ENCODE assay signal across 6 cellular contexts in the genomic region with DNA sequence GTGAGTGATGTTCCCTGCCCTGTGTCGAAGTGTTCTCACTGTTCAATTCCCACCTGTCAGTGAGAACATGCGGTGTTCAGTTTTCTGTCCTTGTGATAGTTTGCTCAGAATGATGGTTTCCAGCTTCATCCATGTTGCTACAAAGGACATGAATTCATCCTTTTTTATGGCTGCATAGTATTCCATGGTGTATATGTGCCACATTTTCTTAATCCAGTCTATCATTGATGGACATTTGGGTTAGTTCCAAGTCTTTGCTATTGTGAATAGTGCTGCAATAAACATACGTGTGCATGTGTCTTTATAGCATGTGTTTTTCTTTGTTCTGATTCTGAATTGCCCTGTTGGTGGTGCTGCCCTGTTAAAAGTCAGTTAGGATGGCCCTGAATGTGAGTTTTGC.
DNase-seq lines count a peak whose midpoint lies in the region; ATAC-seq, FAIRE-seq and TF ChIP-seq lines count a peak whose summit lies in the region.
"Not testable (repeated sequence)": the region's sequence is repeated elsewhere in the genome, so short reads cannot be mapped to it uniquely, and the experiment has no call there.

No MANE protein-coding gene starts in this region.

- not testable (repeated sequence) for H3K56ac ChIP-seq in IMR-90 (ENCODE audit: extremely low read depth, insufficient read depth, low read length)

- H3K4me2 ChIP-seq in IMR-90 (ENCODE audit: low read depth, low read length); K562 (ENCODE audit: insufficient read depth, low read length): not testable (repeated sequence)

- not testable (repeated sequence) for H3K14ac ChIP-seq in IMR-90 (replicated peaks; ENCODE audit: low read depth, low read length)

- not testable (repeated sequence) for H3K9ac ChIP-seq in IMR-90 (ENCODE audit: low read depth, low read length); K562 (ENCODE audit: insufficient read depth in 1 of 2, low read depth in 2 of 2, low read length in 2 of 2); liver (ENCODE audit: low read depth in 1 of 2, low read length in 2 of 2)

- H4K8ac ChIP-seq in IMR-90 (ENCODE audit: low read depth in 2 of 2, low read length in 2 of 2): not testable (repeated sequence)

- not testable (repeated sequence) for H3K4ac ChIP-seq in IMR-90 (ENCODE audit: low read depth, low read length)

- H2AK9ac ChIP-seq in IMR-90 (replicated peaks; ENCODE audit: low read depth, low read length, poor library complexity): not testable (repeated sequence)

- not testable (repeated sequence) for TF ChIP-seq CTCF in HEK293 (tag by site-specific recombination; IDR thresholded peaks at IDR 0.05); IMR-90 (conservative IDR thresholded peaks at IDR 0.05; ENCODE audit: low read depth, low read length); K562 (IDR thresholded peaks at IDR 0.05 in 2 of 3, conservative IDR thresholded peaks at IDR 0.05 in 1 of 3; ENCODE audit: insufficient read depth in 2 of 3, low read depth in 1 of 3, low read length in 3 of 3); liver (IDR thresholded peaks at IDR 0.05; ENCODE audit: low read depth, low read length, missing input control); right lobe of liver (IDR thresholded peaks at IDR 0.05)

- not testable (repeated sequence) for H2BK5ac ChIP-seq in IMR-90 (ENCODE audit: low read depth, low read length, poor library complexity, severe bottlenecking)

- H2BK15ac ChIP-seq in IMR-90 (ENCODE audit: low read depth, low read length): peak overlapping the region; percentile 38; the same call in 1 of the 3 replicates

- not testable (repeated sequence) for H3K4me1 ChIP-seq in HEK293 (ENCODE audit: control insufficient read depth, insufficient read depth, low read length); K562 (replicated peaks in 1 of 2; ENCODE audit: control insufficient read depth in 2 of 2, insufficient read depth in 2 of 2, low read length in 2 of 2)
- H3K4me1 ChIP-seq in IMR-90 (ENCODE audit: control insufficient read depth, insufficient read depth, low read length) (peaks cover 30% of the 10 kb centered on the region), liver (ENCODE audit: control insufficient read depth in 4 of 4, insufficient read depth in 4 of 4, low read length in 3 of 4) (peaks cover 1 to 10% (median 8%) of the 10 kb centered on the region in 4 donors), right lobe of liver (peaks cover 0 to 22% (median 10%) of the 10 kb centered on the region in 4 donors)

- not testable (repeated sequence) for TF ChIP-seq RAD21 in IMR-90 (IDR thresholded peaks at IDR 0.05; ENCODE audit: low read length); K562 (CRISPR knock-in tag; conservative IDR thresholded peaks at IDR 0.05 in 1 of 2, IDR thresholded peaks at IDR 0.05 in 1 of 2); liver (IDR thresholded peaks at IDR 0.05)

- POLR2A ChIA-PET in HEK293 (lab: Yijun Ruan, JAX); IMR-90 (lab: Charles Lee; ENCODE audit: unreplicated experiment); K562 (lab: Yijun Ruan, JAX): not testable (repeated sequence)

- no CpG with 5 or more reads among the region's 3 CpGs for WGBS in IMR-90 (ENCODE audit: extremely low coverage in 2 of 2, insufficient read length in 1 of 2), 2 experiments
- 3% methylated on average over 3 of the region's 3 CpGs for WGBS in K562 (ENCODE audit: insufficient coverage, low coverage, missing lambda C conversion rate)
- WGBS in liver: 94% methylated on average over 3 of the region's 3 CpGs
- WGBS in right lobe of liver (ENCODE audit: insufficient coverage, low coverage, low lambda C conversion rate, missing lambda C conversion rate): 89% methylated on average over 3 of the region's 3 CpGs

- not testable (repeated sequence) for DNase-seq in IMR-90; K562 (ENCODE audit: extremely low read depth in 1 of 4, low spot score in 3 of 4); left colon; right lobe of liver

- H3K23ac ChIP-seq in IMR-90 (ENCODE audit: low read depth, low read length): not testable (repeated sequence)

- BruUV-seq in IMR-90 (replicated peaks; lab: Mats Ljungman, UMichigan); K562 (replicated peaks; lab: Mats Ljungman, UMichigan): not testable (repeated sequence)

- H2BK120ac ChIP-seq in IMR-90 (ENCODE audit: low read depth, low read length): 0 out of 2 replicates have a peak overlapping the region, but pooled peaks have one; percentile 67

- not testable (repeated sequence) for ATAC-seq in IMR-90 (ENCODE audit: low read depth); K562; right lobe of liver
- ATAC-seq in left colon: peak; percentile 24

- H3K27me3 ChIP-seq in IMR-90 (ENCODE audit: control insufficient read depth, insufficient read depth, low read length); K562 (ENCODE audit: control insufficient read depth in 2 of 2, insufficient read depth in 2 of 2, low read length in 2 of 2); liver (ENCODE audit: control insufficient read depth in 4 of 4, insufficient read depth in 4 of 4, low read length in 3 of 4); right lobe of liver: not testable (repeated sequence)

- not testable (repeated sequence) for H3K9me3 ChIP-seq in HEK293 (ENCODE audit: control insufficient read depth, insufficient read depth, low read depth, low read length); IMR-90 (ENCODE audit: control insufficient read depth, insufficient read depth, low read length); K562 (replicated peaks; ENCODE audit: control insufficient read depth, insufficient read depth, low read depth, low read length); liver (ENCODE audit: control insufficient read depth in 4 of 4, low read length in 3 of 4); right lobe of liver

- not testable (repeated sequence) for H3K79me2 ChIP-seq in K562 (ENCODE audit: control insufficient read depth, insufficient read depth, low read length)

- H3K4me3 ChIP-seq in HEK293 (ENCODE audit: low read depth, low read length); IMR-90 (ENCODE audit: insufficient read depth, low read depth, low read length); K562; liver (ENCODE audit: low read depth in 1 of 3, low read length in 3 of 3); right lobe of liver: not testable (repeated sequence)

- intact Hi-C loops in IMR-90 (cut with micrococcal nuclease); K562 (cut with micrococcal nuclease); left colon (cut with DNase I, micrococcal nuclease); right lobe of liver (cut with DNase I): not testable (repeated sequence)

- dilution Hi-C loops in IMR-90 (cut with HindIII; ENCODE audit: low sequenced_read_pairs, unreplicated experiment): not testable (repeated sequence)

- not testable (repeated sequence) for TF ChIP-seq EP300 in K562 (IDR thresholded peaks at IDR 0.05; ENCODE audit: low read length)

- peak overlapping the region; percentile 2; the same call in 1 of the 2 replicates for H3K18ac ChIP-seq in IMR-90 (ENCODE audit: low read depth, low read length)

- not testable (repeated sequence) for H2AFZ ChIP-seq in IMR-90 (replicated peaks; ENCODE audit: low read length, poor library complexity); K562 (ENCODE audit: low read depth, low read length)

- not testable (repeated sequence) for H4K20me1 ChIP-seq in IMR-90 (ENCODE audit: insufficient read depth, low read length); K562 (replicated peaks; ENCODE audit: control insufficient read depth, insufficient read depth, low read length)

- TF ChIP-seq POLR2A in IMR-90 (IDR thresholded peaks at IDR 0.05; ENCODE audit: low read depth, low read length); K562 (conservative IDR thresholded peaks at IDR 0.05); right lobe of liver (IDR thresholded peaks at IDR 0.05): not testable (repeated sequence)

- not testable (repeated sequence) for H3K36me3 ChIP-seq in HEK293 (ENCODE audit: control insufficient read depth in 2 of 2, insufficient read depth in 1 of 2, low read length in 2 of 2); IMR-90 (ENCODE audit: control insufficient read depth, insufficient read depth, low read length); K562 (ENCODE audit: control insufficient read depth, insufficient read depth, low read length); liver (ENCODE audit: control insufficient read depth in 4 of 4, insufficient read depth in 3 of 4, low read depth in 1 of 4, low read length in 3 of 4); right lobe of liver

- H3K27ac ChIP-seq in HEK293 (ENCODE audit: extremely low read depth, low read depth, low read length); IMR-90 (ENCODE audit: insufficient read depth, low read length); K562 (ENCODE audit: extremely low read depth, low read depth, low read length): not testable (repeated sequence)
- H3K27ac ChIP-seq in liver (ENCODE audit: low read depth in 1 of 2, low read length in 2 of 2) (peak overlapping the region; percentile 72 to 78), right lobe of liver (peak overlapping the region in 2 of 3 donors; percentile 42 to 61)

- in situ Hi-C loops in IMR-90 (cut with MboI; ENCODE audit: low sequenced_read_pairs); K562 (cut with MboI): not testable (repeated sequence)

- CTCF ChIA-PET in HEK293 (lab: Yijun Ruan, JAX): interaction anchor here (0.6 to 1.1 kb wide), 3 partner anchors 11 to 83 kb away, joined by 3 to 4 read pairs (median 3); no protein-coding TSS in a partner anchor
- CTCF ChIA-PET in IMR-90 (lab: Yijun Ruan, JAX); K562 (lab: Yijun Ruan, JAX; ENCODE audit: low intra/inter-chr PET ratio): not testable (repeated sequence)

- H2AK5ac ChIP-seq in IMR-90 (ENCODE audit: low read depth, low read length): not testable (repeated sequence)

- H3K9me1 ChIP-seq in IMR-90 (ENCODE audit: insufficient read depth, low read length): peaks cover 27% of the 10 kb centered on the region
- H3K9me1 ChIP-seq in K562 (ENCODE audit: control insufficient read depth, insufficient read depth, low read length): not testable (repeated sequence)

- peak overlapping the region; percentile 70 for H2BK20ac ChIP-seq in IMR-90 (ENCODE audit: low read depth, low read length)

- not testable (repeated sequence) for FAIRE-seq in K562 (lab: Jason Lieb, UNC)

- H3K79me1 ChIP-seq in IMR-90 (ENCODE audit: low read depth in 1 of 2, low read length in 2 of 2): peaks cover 7 to 51% of the 10 kb centered on the region in 2 experiments; a peak in 3 of 4 replicates

- not testable (repeated sequence) for H4K5ac ChIP-seq in IMR-90 (ENCODE audit: low read depth, low read length)

- H4K91ac ChIP-seq in IMR-90 (ENCODE audit: insufficient read depth, low read depth, low read length): not testable (repeated sequence)
